In genomic region chr10:117442944-117443676, GRCh38 we compare ENCODE assay signal across 8 cellular contexts.
A peak's percentile ranks its signal among the peaks of the same experiment; 100 is the strongest.
DNase-seq lines count a peak whose midpoint lies in the region; ATAC-seq and TF ChIP-seq lines count a peak whose summit lies in the region.

No MANE protein-coding gene starts in this region.

- ATAC-seq in HG02798 (IDR thresholded peaks at IDR 0.05; ENCODE audit: poor library complexity, unreplicated experiment), result peak; percentile 86

- H3K27me3 Mint-ChIP-seq in activated CD4-positive, alpha-beta memory T cell treated with anti-CD3 and anti-CD28 coated beads for 36 hours, result peaks cover 23% of the 10 kb centered on the region

- peaks cover 5% of the 10 kb centered on the region for H3K36me3 Mint-ChIP-seq in activated CD4-positive, alpha-beta memory T cell treated with anti-CD3 and anti-CD28 coated beads for 36 hours

- POLR2A ChIA-PET in activated CD4-positive, alpha-beta memory T cell treated with anti-CD3 and anti-CD28 coated beads for 36 hours (lab: Charles Lee), result no interaction called here

- intact Hi-C loops in activated CD4-positive, alpha-beta memory T cell treated with anti-CD3 and anti-CD28 coated beads for 36 hours (cut with micrococcal nuclease), result loop anchor here (5.0 kb wide), 1 partner anchor 226 kb away; no protein-coding TSS in a partner anchor

- TF ChIP-seq CTCF in GM12875 (IDR thresholded peaks at IDR 0.05; ENCODE audit: borderline replicate concordance, insufficient read depth, low read depth, low read length), result peak; percentile 92

- H3K27ac Mint-ChIP-seq in activated CD4-positive, alpha-beta memory T cell treated with anti-CD3 and anti-CD28 coated beads for 36 hours, result no peak overlapping the region

- DNase-seq in NCI-H2171 treated with DMSO at 0.1 percent for 48 hours (lab: John Stamatoyannopoulos, UW), result peak; percentile 22
- peak; percentile 62 for DNase-seq in activated CD4-positive, alpha-beta memory T cell treated with anti-CD3 and anti-CD28 coated beads for 36 hours
- peak; percentile 37 for DNase-seq in effector CD4-positive, alpha-beta T cell
- DNase-seq in medulla oblongata (ENCODE audit: extremely low spot score), result peak; percentile 62
- DNase-seq in stimulated activated CD8-positive, alpha-beta memory T cell treated with anti-CD3 and anti-CD28 coated beads, Interleukin-12 subunit alpha, Interleukin-12 subunit beta, amount 100 ng/mL, for 1 hour (ENCODE audit: low read depth), result peak; percentile 21
- DNase-seq in NCI-H128 (lab: John Stamatoyannopoulos, UW; ENCODE audit: unreplicated experiment), result no peak

- CTCF ChIA-PET in activated CD4-positive, alpha-beta memory T cell treated with anti-CD3 and anti-CD28 coated beads for 36 hours (lab: Charles Lee), result interaction anchor here (0.6 to 2.0 kb wide), 13 partner anchors 9 to 993 kb away, joined by 3 to 23 read pairs (median 4); no protein-coding TSS in a partner anchor

- H3K4me1 Mint-ChIP-seq in activated CD4-positive, alpha-beta memory T cell treated with anti-CD3 and anti-CD28 coated beads for 36 hours (ENCODE audit: low read depth), result no peaks in the 10 kb centered on the region

- H3K9me3 Mint-ChIP-seq in activated CD4-positive, alpha-beta memory T cell treated with anti-CD3 and anti-CD28 coated beads for 36 hours, result peaks cover 27% of the 10 kb centered on the region

- H3K4me3 Mint-ChIP-seq in activated CD4-positive, alpha-beta memory T cell treated with anti-CD3 and anti-CD28 coated beads for 36 hours, result no peak overlapping the region

- no peak overlapping the region for H3K4me3 ChIP-seq in GM12875 (ENCODE audit: low read depth, low read length)
